ENCODE assay signal across 26 cellular contexts in genomic region chr12:91858186-91858585, GRCh38.
"Had no signal": no experiment of that assay in that cellular context is flagged by ENCODE, and none has a peak within 500 bp of the region (broad histone marks: within the 10 kb centered on the region; RNA-seq: fewer than 3 reads in every experiment).

No MANE protein-coding gene starts in this region.

- DNase-seq: activated CD4-positive, alpha-beta memory T cell treated with anti-CD3 and anti-CD28 coated beads, Interleukin-2, amount 10 ng/mL, durations not matched to agents 7 days and 5 days; activated CD4-positive, alpha-beta T cell treated with anti-CD3 and anti-CD28 coated beads, Interleukin-2, amount 10 ng/mL, durations not matched to agents 7 days and 5 days; activated CD8-positive, alpha-beta memory T cell treated with anti-CD3 and anti-CD28 coated beads, Interleukin-2, amount 10 ng/mL, durations not matched to agents 7 days and 5 days; activated effector memory CD4-positive, alpha-beta T cell treated with anti-CD3 and anti-CD28 coated beads, Interleukin-2, amount 50 U/mL, for 16 hours; activated naive CD4-positive, alpha-beta T cell treated with anti-CD3 and anti-CD28 coated beads, Interleukin-2, amount 50 U/mL, for 16 hours; activated naive CD8-positive, alpha-beta T cell treated with anti-CD3 and anti-CD28 coated beads, Interleukin-2, amount 50 U/mL, for 24 hours; central memory CD4-positive, alpha-beta T cell; foreskin melanocyte; heart right ventricle; islet precursor cell; left cardiac atrium; left ventricle myocardium superior; nephron progenitor cell; right lobe of liver; stimulated activated CD4-positive, alpha-beta T cell treated with anti-CD3 and anti-CD28 coated beads, Interleukin-4, amount 100 ng/mL, for 1 hour; stimulated activated naive CD8-positive, alpha-beta T cell treated with anti-CD3 and anti-CD28 coated beads, Interleukin-15, amount 100 ng/mL, for 72 hours; substantia nigra; SW 1271; T-helper 9 cell; thyroid gland; upper lobe of right lung; WERI-Rb-1 had no signal

- H3K4me3 Mint-ChIP-seq: activated CD4-positive, alpha-beta memory T cell treated with anti-CD3 and anti-CD28 coated beads, Interleukin-2, amount 10 ng/mL, durations not matched to agents 7 days and 5 days; activated CD4-positive, alpha-beta T cell treated with anti-CD3 and anti-CD28 coated beads, Interleukin-2, amount 10 ng/mL, durations not matched to agents 7 days and 5 days; activated CD8-positive, alpha-beta memory T cell treated with anti-CD3 and anti-CD28 coated beads, Interleukin-2, amount 10 ng/mL, durations not matched to agents 7 days and 5 days; activated naive CD8-positive, alpha-beta T cell treated with anti-CD3 and anti-CD28 coated beads, Interleukin-2, amount 50 U/mL, for 24 hours; nephron progenitor cell; stimulated activated naive CD8-positive, alpha-beta T cell treated with anti-CD3 and anti-CD28 coated beads, Interleukin-15, amount 100 ng/mL, for 72 hours; T-helper 1 cell treated with Interleukin-12 subunit alpha and Interleukin-12 subunit beta and Interleukin-4 antibody, amounts not matched to agents 30 μg/mL and 1 μg/mL, for 36 hours had no signal

- H3K4me1 Mint-ChIP-seq: activated CD4-positive, alpha-beta memory T cell treated with anti-CD3 and anti-CD28 coated beads, Interleukin-2, amount 10 ng/mL, durations not matched to agents 7 days and 5 days; activated CD8-positive, alpha-beta memory T cell treated with anti-CD3 and anti-CD28 coated beads, Interleukin-2, amount 10 ng/mL, durations not matched to agents 7 days and 5 days; nephron progenitor cell had no signal

- H3K4me3 ChIP-seq: breast epithelium, esophagus muscularis mucosa, heart right ventricle, right lobe of liver, thyroid gland, upper lobe of right lung had no signal

- H3K27me3 Mint-ChIP-seq: activated CD4-positive, alpha-beta memory T cell treated with anti-CD3 and anti-CD28 coated beads, Interleukin-2, amount 10 ng/mL, durations not matched to agents 7 days and 5 days; activated CD4-positive, alpha-beta T cell treated with anti-CD3 and anti-CD28 coated beads, Interleukin-2, amount 10 ng/mL, durations not matched to agents 7 days and 5 days; activated CD8-positive, alpha-beta memory T cell treated with anti-CD3 and anti-CD28 coated beads, Interleukin-2, amount 10 ng/mL, durations not matched to agents 7 days and 5 days; activated naive CD8-positive, alpha-beta T cell treated with anti-CD3 and anti-CD28 coated beads, Interleukin-2, amount 50 U/mL, for 24 hours; stimulated activated naive CD8-positive, alpha-beta T cell treated with anti-CD3 and anti-CD28 coated beads, Interleukin-15, amount 100 ng/mL, for 72 hours had no signal

- H3K36me3 ChIP-seq: breast epithelium, esophagus muscularis mucosa, heart right ventricle, neutrophil, right lobe of liver, thyroid gland, upper lobe of right lung, WERI-Rb-1 had no signal

- H3K27me3 ChIP-seq: breast epithelium, esophagus muscularis mucosa, heart right ventricle, neutrophil, right lobe of liver, thyroid gland, upper lobe of right lung had no signal

- H3K9me3 ChIP-seq: breast epithelium, esophagus muscularis mucosa, heart right ventricle, neutrophil, right lobe of liver, thyroid gland, upper lobe of right lung had no signal

- H3K9me3 Mint-ChIP-seq: activated CD4-positive, alpha-beta memory T cell treated with anti-CD3 and anti-CD28 coated beads, Interleukin-2, amount 10 ng/mL, durations not matched to agents 7 days and 5 days; activated naive CD8-positive, alpha-beta T cell treated with anti-CD3 and anti-CD28 coated beads, Interleukin-2, amount 50 U/mL, for 24 hours; nephron progenitor cell had no signal

- H3K27ac ChIP-seq: breast epithelium, esophagus muscularis mucosa, heart right ventricle, neutrophil, right lobe of liver, thyroid gland, upper lobe of right lung, WERI-Rb-1 had no signal

- H3K4me1 ChIP-seq: breast epithelium, right lobe of liver had no signal

- H3K27ac Mint-ChIP-seq: activated CD4-positive, alpha-beta memory T cell treated with anti-CD3 and anti-CD28 coated beads, Interleukin-2, amount 10 ng/mL, durations not matched to agents 7 days and 5 days; activated CD4-positive, alpha-beta T cell treated with anti-CD3 and anti-CD28 coated beads, Interleukin-2, amount 10 ng/mL, durations not matched to agents 7 days and 5 days; activated CD8-positive, alpha-beta memory T cell treated with anti-CD3 and anti-CD28 coated beads, Interleukin-2, amount 10 ng/mL, durations not matched to agents 7 days and 5 days; activated naive CD8-positive, alpha-beta T cell treated with anti-CD3 and anti-CD28 coated beads, Interleukin-2, amount 50 U/mL, for 24 hours; nephron progenitor cell; stimulated activated naive CD8-positive, alpha-beta T cell treated with anti-CD3 and anti-CD28 coated beads, Interleukin-15, amount 100 ng/mL, for 72 hours; T-helper 1 cell treated with Interleukin-12 subunit alpha and Interleukin-12 subunit beta and Interleukin-4 antibody, amounts not matched to agents 30 μg/mL and 1 μg/mL, for 36 hours had no signal
